13 cellular contexts compared by ENCODE assay signal in the genomic region with DNA sequence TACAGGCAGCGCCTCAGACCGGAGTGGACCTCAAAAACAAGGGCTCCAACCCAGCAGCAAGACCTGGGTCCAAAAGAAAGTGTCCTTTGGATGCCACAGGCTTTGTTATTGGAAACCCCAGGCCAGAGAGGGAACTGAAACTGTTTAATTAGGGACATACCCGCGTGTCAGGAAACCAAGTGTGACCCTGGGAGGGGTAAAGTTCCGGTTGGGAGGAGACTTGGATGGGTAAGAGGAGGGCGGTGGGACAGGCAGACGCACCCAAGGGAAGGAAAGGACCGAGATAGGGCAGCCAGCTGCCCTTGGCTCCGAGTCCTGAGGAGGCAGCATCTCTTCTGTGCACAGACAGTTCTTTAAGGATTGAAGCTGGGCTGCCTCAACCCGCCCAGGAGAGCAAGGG.
DNase-seq lines count a peak whose midpoint lies in the region; ATAC-seq lines count a peak whose summit lies in the region.
"Had no signal": no experiment of that assay in that cellular context is flagged by ENCODE, and none has a peak within 500 bp of the region (broad histone marks: within the 10 kb centered on the region; RNA-seq: fewer than 3 reads in every experiment).

No MANE protein-coding gene starts in this region.

- H3K4me1 ChIP-seq in mesenchymal stem cell (ENCODE audit: control insufficient read depth, insufficient read depth, low read depth, low read length) (peaks cover 5% of the 10 kb centered on the region), SJCRH30 (peaks cover 12% of the 10 kb centered on the region), aorta (ENCODE audit: control insufficient read depth in 1 of 2, insufficient read depth in 2 of 2, low read length in 2 of 2) (no peaks in the 10 kb centered on the region)

- H3K4me3 ChIP-seq in mesenchymal stem cell (ENCODE audit: insufficient read depth in 1 of 2, low read depth in 1 of 2, low read length in 2 of 2) (no peak overlapping the region), SJCRH30 (no peak overlapping the region), aorta (ENCODE audit: low read length in 2 of 2) (no peak overlapping the region)
- H3K4me3 ChIP-seq: transverse colon had no signal

- H4K8ac ChIP-seq in mesenchymal stem cell (ENCODE audit: low read length), result peak overlapping the region; percentile 79

- DNase-seq in mesenchymal stem cell, result no peak
- no peak for DNase-seq in SJCRH30
- no peak for DNase-seq in activated naive CD4-positive, alpha-beta T cell treated with Interleukin-2 at 50 U/mL for 16 hours
- DNase-seq in DMS79 (lab: John Stamatoyannopoulos, UW), result no peak
- no peak for DNase-seq in aorta
- DNase-seq: effector CD8-positive, alpha-beta T cell; small intestine; SW 1271; transverse colon had no signal

- peak overlapping the region; percentile 81 for H4K91ac ChIP-seq in mesenchymal stem cell (ENCODE audit: low read length)

- peak overlapping the region; percentile 76 for H2BK15ac ChIP-seq in mesenchymal stem cell (ENCODE audit: low read depth, poor library complexity, severe bottlenecking)

- peak overlapping the region; percentile 15 for H2AK5ac ChIP-seq in mesenchymal stem cell (ENCODE audit: low read length, severe bottlenecking)

- no peak overlapping the region for H3K23ac ChIP-seq in mesenchymal stem cell (ENCODE audit: low read length in 2 of 2)

- 89% methylated on average over 10 of the region's 10 CpGs for WGBS in mesenchymal stem cell
- WGBS in aorta, 2 donors, result 82% methylated on average over 10 of the region's 10 CpGs

- no peak overlapping the region for H3K9ac ChIP-seq in mesenchymal stem cell (ENCODE audit: low read length)

- peak overlapping the region; percentile 43 to 82 for H2BK12ac ChIP-seq in mesenchymal stem cell (ENCODE audit: low read length in 2 of 2)

- H3K27me3 ChIP-seq in mesenchymal stem cell (ENCODE audit: control insufficient read depth in 1 of 2, insufficient read depth in 1 of 2, low read length in 2 of 2), result no peaks in the 10 kb centered on the region
- no peaks in the 10 kb centered on the region for H3K27me3 ChIP-seq in SJCRH30
- no peaks in the 10 kb centered on the region for H3K27me3 ChIP-seq in aorta (ENCODE audit: control insufficient read depth in 1 of 2, insufficient read depth in 2 of 2, low read length in 1 of 2)
- H3K27me3 ChIP-seq: transverse colon had no signal

- peak overlapping the region in 1 of 2 experiments; percentile 69 for H3K18ac ChIP-seq in mesenchymal stem cell (ENCODE audit: low read depth in 1 of 2, low read length in 2 of 2)

- H2BK120ac ChIP-seq in mesenchymal stem cell (ENCODE audit: low read depth, low read length), result no peak overlapping the region

- peak overlapping the region in 1 of 2 experiments; percentile 65 for H3K4ac ChIP-seq in mesenchymal stem cell (ENCODE audit: low read depth in 1 of 2, low read length in 2 of 2)

- H3K4me2 ChIP-seq in mesenchymal stem cell (ENCODE audit: low read length, poor library complexity, severe bottlenecking), result no peak overlapping the region

- no peak overlapping the region for H2AFZ ChIP-seq in mesenchymal stem cell (ENCODE audit: low read depth, low read length)

- H3K9me3 ChIP-seq in mesenchymal stem cell (ENCODE audit: control insufficient read depth, low read length), result no peaks in the 10 kb centered on the region
- H3K9me3 ChIP-seq in SJCRH30 (replicated peaks), result no peaks in the 10 kb centered on the region
- no peaks in the 10 kb centered on the region for H3K9me3 ChIP-seq in aorta (ENCODE audit: control insufficient read depth, low read length)
- H3K9me3 ChIP-seq: transverse colon had no signal

- no peaks in the 10 kb centered on the region for H3K79me1 ChIP-seq in mesenchymal stem cell (replicated peaks; ENCODE audit: low read length, poor library complexity, severe bottlenecking)

- H2BK5ac ChIP-seq in mesenchymal stem cell (ENCODE audit: low read depth, low read length, poor library complexity, severe bottlenecking), result no peak overlapping the region

- ATAC-seq in GM18520 (IDR thresholded peaks at IDR 0.05; ENCODE audit: unreplicated experiment) (peak; percentile 82), GM21619 (IDR thresholded peaks at IDR 0.05; ENCODE audit: unreplicated experiment) (peak; percentile 85), HG03457 (IDR thresholded peaks at IDR 0.05; ENCODE audit: unreplicated experiment) (peak; percentile 76), aorta (ENCODE audit: low FRiP score) (no peak)
- ATAC-seq: activated T-helper 17 cell treated with anti-CD3 and anti-CD28 coated beads, Interleukin-2, amount 50 U/mL, for 72 hours had no signal

- intact Hi-C loops in aorta (cut with DNase I), result no loop called here

- H3K36me3 ChIP-seq in mesenchymal stem cell (ENCODE audit: control insufficient read depth in 1 of 2, insufficient read depth in 2 of 2, low read depth in 1 of 2, low read length in 2 of 2) (peaks cover 0 to 7% of the 10 kb centered on the region in 2 experiments), SJCRH30 (no peaks in the 10 kb centered on the region), aorta (ENCODE audit: control insufficient read depth in 1 of 2, insufficient read depth in 2 of 2, low read length in 1 of 2) (no peaks in the 10 kb centered on the region)
- H3K36me3 ChIP-seq: transverse colon had no signal

- H3K27ac ChIP-seq in mesenchymal stem cell (ENCODE audit: low read length, poor library complexity, severe bottlenecking) (no peak overlapping the region), SJCRH30 (no peak overlapping the region), aorta (ENCODE audit: low read depth in 1 of 2, low read length in 2 of 2) (no peak overlapping the region)
- H3K27ac ChIP-seq: transverse colon had no signal

- no peak overlapping the region for H3K14ac ChIP-seq in mesenchymal stem cell (ENCODE audit: low read length in 2 of 2)
